Comparison of ENCODE assay signal across 8 cellular contexts in the genomic region with DNA sequence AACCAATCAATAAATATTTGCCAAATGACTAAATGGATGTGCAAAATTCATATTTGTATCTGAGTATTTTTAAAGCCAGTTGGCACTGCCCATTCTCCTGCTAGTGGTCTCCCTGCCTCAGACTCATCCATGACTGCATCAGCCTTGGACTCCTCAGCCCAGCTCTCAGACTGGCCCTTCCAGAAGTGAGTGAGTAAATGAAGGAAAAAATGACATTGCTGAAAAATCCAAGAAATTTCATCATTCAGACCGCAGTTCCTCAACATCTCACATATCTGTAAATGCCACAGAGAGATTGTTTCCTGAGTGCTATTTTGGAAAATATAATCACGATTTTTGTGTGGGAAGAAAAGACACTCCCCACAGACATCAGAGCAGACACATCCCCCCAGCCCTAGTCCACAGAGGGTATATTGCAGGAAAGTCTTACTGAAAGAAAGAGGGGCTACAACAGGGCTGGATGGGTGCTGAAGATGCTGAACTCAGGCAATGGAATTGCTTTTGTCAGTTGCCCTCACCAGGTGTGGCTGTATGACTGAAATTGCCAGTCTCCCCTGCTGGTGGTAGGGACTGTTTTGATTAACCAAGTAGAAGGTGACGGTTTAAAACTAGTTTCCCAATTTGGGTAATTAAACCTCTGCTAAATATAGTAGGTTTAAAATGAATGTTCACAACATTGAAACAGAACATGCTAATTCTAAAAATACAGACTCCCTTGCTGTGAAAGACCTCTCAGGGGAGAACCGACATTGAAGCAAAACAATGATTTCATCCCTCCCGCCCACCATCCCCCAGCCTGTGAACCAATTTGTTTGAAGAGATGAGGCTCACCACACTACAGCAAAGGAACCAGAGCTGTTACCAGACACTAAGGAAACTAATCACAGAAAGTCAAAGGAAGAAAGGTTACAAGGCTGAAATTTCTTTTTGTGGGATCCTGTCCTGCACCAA.
DNase-seq lines count a peak whose midpoint lies in the region; ATAC-seq lines count a peak whose summit lies in the region.

No MANE protein-coding gene starts in this region.

- DNase-seq in Ammon's horn (ENCODE audit: low spot score) (peak; percentile 51), fibroblast of peridontal ligament (ENCODE audit: extremely low read depth) (peak; percentile 97), midbrain (lab: John Stamatoyannopoulos, UW) (no peak), NCI-H2171 treated with DMSO at 0.1 percent for 48 hours (lab: John Stamatoyannopoulos, UW) (no peak), KG1 (lab: John Stamatoyannopoulos, UW) (no peak), caudate nucleus (lab: John Stamatoyannopoulos, UW) (no peak)

- H3K27ac ChIP-seq in caudate nucleus (ENCODE audit: low read depth, low read length), result no peak overlapping the region

- peak; percentile 77 for ATAC-seq in GM19467 (IDR thresholded peaks at IDR 0.05; ENCODE audit: unreplicated experiment)
- peak; percentile 94 for ATAC-seq in HG03378 (IDR thresholded peaks at IDR 0.05; ENCODE audit: unreplicated experiment)

Comparison
In these comparisons a context has a peak if more than half of its experiments do, and no peak if none do; other contexts are left out.
1. DNase-seq: peak in Ammon's horn (single experiment) and fibroblast of peridontal ligament (single experiment); none in midbrain (single experiment), NCI-H2171 treated with DMSO at 0.1 percent for 48 hours (single experiment), KG1 (single experiment) and caudate nucleus (0 of 61).